9 cellular contexts compared by ENCODE assay signal in the genomic region with DNA sequence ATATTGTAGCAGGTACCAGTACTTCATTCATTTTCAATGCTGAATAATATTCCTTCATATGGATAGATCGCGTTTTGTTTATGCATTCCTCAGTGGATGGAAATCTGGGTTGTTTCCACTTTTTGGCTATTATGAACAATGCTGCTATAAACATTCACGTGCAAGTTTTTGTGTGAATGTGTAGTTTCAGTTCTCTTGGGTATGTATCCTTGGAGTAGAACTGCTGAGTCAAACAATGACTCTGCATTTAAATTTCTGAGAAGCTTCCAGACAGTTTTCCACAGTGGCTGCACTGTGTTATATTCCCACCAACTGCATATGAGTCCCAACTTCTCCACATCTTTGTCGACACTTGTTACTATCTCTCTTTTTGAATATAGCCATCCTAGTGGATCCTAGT.
"Had no signal": no experiment of that assay in that cellular context is flagged by ENCODE, and none has a peak within 500 bp of the region (broad histone marks: within the 10 kb centered on the region; RNA-seq: fewer than 3 reads in every experiment).

No MANE protein-coding gene starts in this region.

- H3K27ac ChIP-seq: KMS-11 had no signal

- H3K9ac ChIP-seq: KMS-11 had no signal

- H3K4me1 Mint-ChIP-seq: GM23338 had no signal

- H3K4me2 ChIP-seq: GM23338, KMS-11 had no signal

- DNase-seq: H7, IMR-90, Karpas-422, KBM-7 had no signal

- H3K4me3 ChIP-seq: GM23338, HAP-1 had no signal

- ATAC-seq: GM23338, HCT116 had no signal

- H2AFZ ChIP-seq: GM23338 had no signal

- H3K4me3 Mint-ChIP-seq: GM23338 had no signal

- H3K36me3 ChIP-seq: HAP-1 had no signal

- H3K9me3 Mint-ChIP-seq: GM23338 had no signal

- H3K9me3 ChIP-seq: HAP-1 had no signal

- H3K4me1 ChIP-seq: HAP-1 had no signal

- FAIRE-seq: HTR-8/SVneo had no signal

- H3K27ac Mint-ChIP-seq: GM23338 had no signal
